30 cellular contexts compared by ENCODE assay signal in genomic region chr13:28503182-28503980, GRCh38. TPM values are rescaled to one million over a fixed set of nuclear protein-coding genes. Genes with fewer than 3 reads are reported as not detected.
DNase-seq lines count a peak whose midpoint lies in the region; ATAC-seq, FAIRE-seq and TF ChIP-seq lines count a peak whose summit lies in the region.
"Had no signal": no experiment of that assay in that cellular context is flagged by ENCODE, and none has a peak within 500 bp of the region (broad histone marks: within the 10 kb centered on the region; RNA-seq: fewer than 3 reads in every experiment).

No MANE protein-coding gene starts in this region.

- POLR2A ChIA-PET in K562 (lab: Yijun Ruan, JAX), result interaction anchor here (0.6 to 1.0 kb wide), 2 partner anchors 11 to 23 kb away, joined by 3 to 4 read pairs; no protein-coding TSS in a partner anchor

- TF ChIP-seq EP300 in K562 (IDR thresholded peaks at IDR 0.05; ENCODE audit: low read length), result no peak

- H3K36me3 ChIP-seq in BLaER1 (no peaks in the 10 kb centered on the region), K562 (ENCODE audit: control insufficient read depth, insufficient read depth, low read length) (no peaks in the 10 kb centered on the region)
- H3K36me3 ChIP-seq: neutrophil, sigmoid colon had no signal

- H4K20me1 ChIP-seq in BLaER1 (no peaks in the 10 kb centered on the region), K562 (replicated peaks; ENCODE audit: control insufficient read depth, insufficient read depth, low read length) (no peaks in the 10 kb centered on the region)

- H3K4me3 ChIP-seq in BLaER1 (no peak overlapping the region), K562 (no peak overlapping the region)
- H3K4me3 ChIP-seq: GM23248, sigmoid colon had no signal

- WGBS in K562 (ENCODE audit: insufficient coverage, low coverage, missing lambda C conversion rate), result 14% methylated on average over 7 of the region's 7 CpGs

- TF ChIP-seq CTCF in K562 (IDR thresholded peaks at IDR 0.05 in 2 of 3, conservative IDR thresholded peaks at IDR 0.05 in 1 of 3; ENCODE audit: insufficient read depth in 2 of 3, low read depth in 1 of 3, low read length in 3 of 3), result no peak

- H3K9ac ChIP-seq in BLaER1 (no peak overlapping the region), K562 (ENCODE audit: insufficient read depth in 1 of 2, low read depth in 2 of 2, low read length in 2 of 2) (no peak overlapping the region)
- H3K9ac ChIP-seq: GM23248 had no signal

- H3K4me1 ChIP-seq in BLaER1, result peaks cover 47% of the 10 kb centered on the region
- H3K4me1 ChIP-seq in K562 (replicated peaks in 1 of 2; ENCODE audit: control insufficient read depth in 2 of 2, insufficient read depth in 2 of 2, low read length in 2 of 2), result no peaks in the 10 kb centered on the region; a peak in 1 of 5 replicates
- H3K4me1 ChIP-seq: sigmoid colon had no signal

- intact Hi-C loops in K562 (cut with micrococcal nuclease), result no loop called here

- in situ Hi-C loops in K562 (cut with MboI) (no loop called here), ACHN (cut with HindIII; ENCODE audit: low pct_ligation_motif_present, low pct_unique_long_range_greater_than_20kb, low sequenced_read_pairs) (no loop called here)

- peak overlapping the region; percentile 84 for H3K27ac ChIP-seq in BLaER1
- H3K27ac ChIP-seq in K562 (ENCODE audit: extremely low read depth, low read depth, low read length), result no peak overlapping the region
- H3K27ac ChIP-seq: GM23248, neutrophil, RWPE1, sigmoid colon had no signal

- BruUV-seq in K562 (replicated peaks; lab: Mats Ljungman, UMichigan), result no TSS peak

- TF ChIP-seq RAD21 in K562 (CRISPR knock-in tag; conservative IDR thresholded peaks at IDR 0.05 in 1 of 2, IDR thresholded peaks at IDR 0.05 in 1 of 2), result no peak

- TF ChIP-seq POLR2A in K562 (conservative IDR thresholded peaks at IDR 0.05), result no peak

- H3K9me1 ChIP-seq in K562 (ENCODE audit: control insufficient read depth, insufficient read depth, low read length), result no peaks in the 10 kb centered on the region

- CTCF ChIA-PET in K562 (lab: Yijun Ruan, JAX; ENCODE audit: low intra/inter-chr PET ratio), result no interaction called here

- no peak for FAIRE-seq in K562 (lab: Jason Lieb, UNC)
- FAIRE-seq: colon, GM18507 had no signal

- H3K27me3 ChIP-seq in BLaER1, result no peaks in the 10 kb centered on the region
- H3K27me3 ChIP-seq in K562 (ENCODE audit: control insufficient read depth in 2 of 2, insufficient read depth in 2 of 2, low read length in 2 of 2), result no peaks in the 10 kb centered on the region; a peak in 1 of 5 replicates
- H3K27me3 ChIP-seq: sigmoid colon had no signal

- H3K79me2 ChIP-seq in K562 (ENCODE audit: control insufficient read depth, insufficient read depth, low read length), result no peaks in the 10 kb centered on the region

- H2AFZ ChIP-seq in K562 (ENCODE audit: low read depth, low read length), result no peak overlapping the region
- H2AFZ ChIP-seq: GM23248 had no signal

- H3K4me2 ChIP-seq in BLaER1, result peak overlapping the region; percentile 76
- no peak overlapping the region for H3K4me2 ChIP-seq in K562 (ENCODE audit: insufficient read depth, low read length)

- no peak for ATAC-seq in K562
- no peak for ATAC-seq in HG03469 (IDR thresholded peaks at IDR 0.05; ENCODE audit: unreplicated experiment)
- ATAC-seq: CD8-positive, alpha-beta T cell had no signal

- H3K9me3 ChIP-seq in BLaER1 (no peaks in the 10 kb centered on the region), K562 (replicated peaks; ENCODE audit: control insufficient read depth, insufficient read depth, low read depth, low read length) (no peaks in the 10 kb centered on the region)
- H3K9me3 ChIP-seq: neutrophil, sigmoid colon had no signal

- DNase-seq in HCEC 1CT, result peak; percentile 13
- no peak for DNase-seq in K562 (ENCODE audit: extremely low read depth in 1 of 4, low spot score in 3 of 4)
- peak; percentile 84 for DNase-seq in islet precursor cell
- no peak for DNase-seq in ACHN
- no peak for DNase-seq in activated gamma-delta T cell treated with Interleukin-2 at 50 U/mL for 16 hours
- no peak for DNase-seq in medulla oblongata (ENCODE audit: extremely low spot score)
- DNase-seq: 8988T; activated CD4-positive, alpha-beta memory T cell treated with anti-CD3 and anti-CD28 coated beads for 36 hours; activated CD8-positive, alpha-beta memory T cell treated with anti-CD3 and anti-CD28 coated beads, Interleukin-2, amount 50 U/mL, for 4 hours; CD8-positive, alpha-beta T cell; DMS 273 treated with DMSO at 0.1 percent for 48 hours; effector CD4-positive, alpha-beta T cell; erythroblast; GDM1; GM23248; head of caudate nucleus; KBM-7; MM.1S; NCI-H2081; sigmoid colon; stimulated activated CD4-positive, alpha-beta T cell treated with anti-CD3 and anti-CD28 coated beads, Interleukin-15, amount 100 ng/mL, for 24 hours; stimulated activated naive CD4-positive, alpha-beta T cell; T-helper 1 cell had no signal

TF ChIP-seq in K562, 482 proteins besides CTCF, POLR2A, EP300 and RAD21:
- TF ChIP-seq ATF3 (IDR thresholded peaks at IDR 0.05) (peak; percentile 10; the same call in 1 of the 2 replicates), ATF3 (CRISPR knock-in tag; conservative IDR thresholded peaks at IDR 0.05) (no peak), ZNF197 (CRISPR knock-in tag; IDR thresholded peaks at IDR 0.05; ENCODE audit: low read depth) (no peak), FIP1L1 (IDR thresholded peaks at IDR 0.05; ENCODE audit: low read depth, low read length, poor library complexity, severe bottlenecking) (no peak), BRD9 (IDR thresholded peaks at IDR 0.05; ENCODE audit: low read depth, partially characterized antibody) (no peak), E2F3 (CRISPR knock-in tag; IDR thresholded peaks at IDR 0.05) (no peak), ZNF436 (CRISPR knock-in tag; IDR thresholded peaks at IDR 0.05) (no peak), TAF9B (IDR thresholded peaks at IDR 0.05; ENCODE audit: partially characterized antibody) (no peak), E4F1 (CRISPR knock-in tag; IDR thresholded peaks at IDR 0.05; ENCODE audit: borderline replicate concordance) (no peak)
- TF ChIP-seq, protein P1, sequence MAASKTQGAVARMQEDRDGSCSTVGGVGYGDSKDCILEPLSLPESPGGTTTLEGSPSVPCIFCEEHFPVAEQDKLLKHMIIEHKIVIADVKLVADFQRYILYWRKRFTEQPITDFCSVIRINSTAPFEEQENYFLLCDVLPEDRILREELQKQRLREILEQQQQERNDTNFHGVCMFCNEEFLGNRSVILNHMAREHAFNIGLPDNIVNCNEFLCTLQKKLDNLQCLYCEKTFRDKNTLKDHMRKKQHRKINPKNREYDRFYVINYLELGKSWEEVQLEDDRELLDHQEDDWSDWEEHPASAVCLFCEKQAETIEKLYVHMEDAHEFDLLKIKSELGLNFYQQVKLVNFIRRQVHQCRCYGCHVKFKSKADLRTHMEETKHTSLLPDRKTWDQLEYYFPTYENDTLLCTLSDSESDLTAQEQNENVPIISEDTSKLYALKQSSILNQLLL (CRISPR knock-in tag; IDR thresholded peaks at IDR 0.05; ENCODE audit: borderline replicate concordance), result no peak

RNA-seq across cellular contexts. Expression of gene FLT1, which starts 8.5 kb away (rescaled TPM):
- total RNA-seq in K562 (2011; cell fraction: chromatin; rRNA removed; ENCODE audit: low replicate concordance), result 2.9 and 4.1 TPM in 2 replicates
- 1.3 and 1.7 TPM in 2 replicates for total RNA-seq in K562 (2011; cell fraction: nucleolus; rRNA removed)
- total RNA-seq in K562 (2011; cell fraction: nucleoplasm; rRNA removed), result 1.5 and 3.1 TPM in 2 replicates
- total RNA-seq in K562 (2014; rRNA removed) (0.24 and 0.27 TPM in 2 replicates), K562 (2014; rRNA removed; fragmentation: Illumina TruSeq; extraction: Trizol) (0.19 and 0.22 TPM in 2 replicates), K562 (2015; rRNA removed; fragmentation: Illumina TruSeq; extraction: Trizol) (0.04 TPM in 2 replicates), K562 (2021) (0.22 and 0.40 TPM in 2 replicates)
- polyA plus RNA-seq in K562 (2011; rRNA removed) (0.77 and 2.0 TPM in 2 replicates), K562 (2014; fragmentation: Illumina TruSeq; extraction: Trizol) (0.17 and 0.22 TPM in 2 replicates), K562 (2014; fragmentation: Nextera tagmentation; extraction: Ambion mirVana) (under 1 TPM; 0.04 to 0.10 TPM), K562 (2014; rRNA removed) (0.01 TPM in 1 of 2 replicates, not detected in the other)
- polyA plus RNA-seq in K562 (2011; cell fraction: cytosol; rRNA removed), result 0.37 and 0.45 TPM in 2 replicates
- polyA plus RNA-seq in K562 (2011; cell fraction: nucleus; rRNA removed), result 0.97 and 1.0 TPM in 2 replicates
- 0.60 and 0.91 TPM in 2 replicates for polyA plus RNA-seq in K562 (2012)
- polyA minus RNA-seq in K562 (2011; rRNA and poly(A)+ RNA removed), result 2.5 and 4.0 TPM in 2 replicates
- polyA minus RNA-seq in K562 (2011; cell fraction: cytosol; rRNA and poly(A)+ RNA removed), result 0.55 and 1.4 TPM in 2 replicates
- 0.56 and 0.81 TPM in 2 replicates for polyA minus RNA-seq in K562 (2011; cell fraction: nucleus; rRNA and poly(A)+ RNA removed)
- total RNA-seq: HT-29 had no signal

Comparison
In these comparisons a context has a peak if more than half of its experiments do, and no peak if none do; other contexts are left out.
1. DNase-seq: peak in HCEC 1CT (single experiment) and islet precursor cell (single experiment); none in K562 (0 of 4), ACHN (single experiment), activated gamma-delta T cell treated with Interleukin-2 at 50 U/mL for 16 hours (single experiment) and medulla oblongata (single experiment).